Comparison of ENCODE assay signal across 12 cellular contexts in the genomic region with DNA sequence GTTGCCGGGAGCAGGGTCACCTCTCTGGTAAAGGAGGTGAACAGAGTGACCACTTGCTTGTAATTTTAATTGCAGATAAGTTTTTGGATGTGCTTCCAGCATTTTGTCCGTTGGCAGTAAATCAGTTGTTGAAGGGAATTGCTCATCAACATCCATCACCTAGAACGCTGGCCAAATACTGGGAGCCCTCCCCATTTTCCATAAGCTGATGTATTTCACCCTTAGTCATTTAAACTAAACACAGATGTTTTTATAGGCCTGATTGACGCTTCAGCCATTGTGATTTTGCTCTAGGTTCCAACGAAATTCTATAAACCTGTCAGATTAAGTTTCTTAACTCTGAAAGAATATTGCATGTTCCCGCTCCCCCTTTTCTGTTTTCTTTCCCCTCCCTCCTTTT. TPM values are rescaled to one million over a fixed set of nuclear protein-coding genes. Genes with fewer than 3 reads are reported as not detected.
DNase-seq lines count a peak whose midpoint lies in the region; ATAC-seq and TF ChIP-seq lines count a peak whose summit lies in the region.
"Had no signal": no experiment of that assay in that cellular context is flagged by ENCODE, and none has a peak within 500 bp of the region (broad histone marks: within the 10 kb centered on the region; RNA-seq: fewer than 3 reads in every experiment).

No MANE protein-coding gene starts in this region.

- H3K18ac ChIP-seq in H9 (ENCODE audit: insufficient read length, low read depth, low read length), result no peak overlapping the region

- no peak overlapping the region for H3K27ac ChIP-seq in CD8-positive, alpha-beta T cell (ENCODE audit: low read depth, low read length)
- no peak overlapping the region for H3K27ac ChIP-seq in H9 (ENCODE audit: insufficient read length, low read depth, low read length)
- H3K27ac ChIP-seq: C4-2B, epithelial cell of prostate, lower lobe of right lung had no signal

- no peak overlapping the region for H4K5ac ChIP-seq in H9 (ENCODE audit: insufficient read length, low read depth, low read length)

- peak overlapping the region; percentile 16 for H3K4me3 Mint-ChIP-seq in CD8-positive, alpha-beta T cell
- H3K4me3 Mint-ChIP-seq in H9 (peak overlapping the region; percentile 79 to 87), nephron (peak overlapping the region; percentile 81 to 88 (median 88))
- peak overlapping the region; percentile 70 to 82 for H3K4me3 Mint-ChIP-seq in effector memory CD8-positive, alpha-beta T cell

- H3K23ac ChIP-seq in H9 (ENCODE audit: insufficient read length, low read depth, low read length), result no peak overlapping the region

- H2AK5ac ChIP-seq in H9 (ENCODE audit: insufficient read length, low read length), result no peak overlapping the region

- no peak overlapping the region for H2AFZ ChIP-seq in H9 (ENCODE audit: low read length)

- no peak overlapping the region for H3K27ac Mint-ChIP-seq in CD8-positive, alpha-beta T cell
- H3K27ac Mint-ChIP-seq in H9 (no peak overlapping the region), nephron (peak overlapping the region; percentile 66 to 76 (median 66))
- no peak overlapping the region for H3K27ac Mint-ChIP-seq in effector memory CD8-positive, alpha-beta T cell
- H3K27ac Mint-ChIP-seq: activated CD4-positive, alpha-beta T cell treated with anti-CD3 and anti-CD28 coated beads for 36 hours had no signal

- DNase-seq in CD8-positive, alpha-beta T cell, result no peak
- DNase-seq in H9 (no peak), GF-D8 (lab: John Stamatoyannopoulos, UW) (no peak)
- no peak for DNase-seq in effector memory CD8-positive, alpha-beta T cell
- no peak for DNase-seq in effector CD4-positive, alpha-beta T cell
- DNase-seq: activated CD4-positive, alpha-beta T cell treated with anti-CD3 and anti-CD28 coated beads for 36 hours; lower lobe of right lung had no signal

- peak overlapping the region; percentile 90 for H3K4me2 ChIP-seq in H9 (ENCODE audit: insufficient read depth, insufficient read length, low read length)

- H3K27me3 Mint-ChIP-seq in CD8-positive, alpha-beta T cell (ENCODE audit: low read depth), result peaks cover 58% of the 10 kb centered on the region
- H3K27me3 Mint-ChIP-seq in H9 (ENCODE audit: low read depth), result peaks cover 2% of the 10 kb centered on the region
- H3K27me3 Mint-ChIP-seq in effector memory CD8-positive, alpha-beta T cell, result peaks cover 48 to 59% of the 10 kb centered on the region in 2 donors
- H3K27me3 Mint-ChIP-seq in nephron (ENCODE audit: low read depth), result peaks cover 22% of the 10 kb centered on the region

- no CpG with 5 or more reads among the region's 6 CpGs for WGBS in H9 (ENCODE audit: extremely low coverage, insufficient read length, low lambda C conversion rate)

- no peaks in the 10 kb centered on the region for H3K79me1 ChIP-seq in H9 (ENCODE audit: insufficient read depth, low read depth, low read length, poor library complexity, severe bottlenecking)

- no peak for ATAC-seq in CD8-positive, alpha-beta T cell
- no peak for ATAC-seq in effector memory CD8-positive, alpha-beta T cell (replicated peaks)
- no peak for ATAC-seq in HG03175 (IDR thresholded peaks at IDR 0.05; ENCODE audit: unreplicated experiment)
- no peak for ATAC-seq in GM18909 (IDR thresholded peaks at IDR 0.05; ENCODE audit: poor library complexity, unreplicated experiment)

- no peaks in the 10 kb centered on the region for H3K79me2 ChIP-seq in H9 (ENCODE audit: insufficient read depth, low read length)

- H2BK12ac ChIP-seq in H9 (ENCODE audit: insufficient read length, low read depth, low read length), result no peak overlapping the region

- no peaks in the 10 kb centered on the region for H4K20me1 ChIP-seq in H9 (ENCODE audit: control insufficient read depth, insufficient read depth, insufficient read length)

- H3K4me1 Mint-ChIP-seq in CD8-positive, alpha-beta T cell (ENCODE audit: low read depth), result peaks cover 22% of the 10 kb centered on the region
- H3K4me1 Mint-ChIP-seq in H9, result peaks cover 38 to 43% of the 10 kb centered on the region in 2 experiments
- peaks cover 9 to 13% of the 10 kb centered on the region in 2 donors for H3K4me1 Mint-ChIP-seq in effector memory CD8-positive, alpha-beta T cell (ENCODE audit: low read depth in 2 of 2)
- H3K4me1 Mint-ChIP-seq in nephron, result peaks cover 36% of the 10 kb centered on the region

- H3K4me1 ChIP-seq in CD8-positive, alpha-beta T cell (ENCODE audit: insufficient read depth, low read length), result peaks cover 21% of the 10 kb centered on the region
- peaks cover 2% of the 10 kb centered on the region; the same call in 1 of the 2 replicates for H3K4me1 ChIP-seq in H9 (ENCODE audit: insufficient read depth, low read length)

- H3K56ac ChIP-seq in H9 (ENCODE audit: insufficient read length, low read depth, low read length), result no peak overlapping the region

- CTCF ChIA-PET in CD8-positive, alpha-beta T cell (lab: Charles Lee), result interaction anchor here (1.6 to 2.1 kb wide), 2 partner anchors 9 to 18 kb away, joined by 4 to 10 read pairs; no protein-coding TSS in a partner anchor

- no peak overlapping the region for H2BK15ac ChIP-seq in H9 (ENCODE audit: low read depth, low read length)

- no peak overlapping the region for H3T11ph ChIP-seq in H9 (ENCODE audit: low read length)

- no peak overlapping the region for H4K91ac ChIP-seq in H9 (ENCODE audit: insufficient read length, low read depth, low read length)

- H2BK20ac ChIP-seq in H9 (ENCODE audit: low read depth, low read length, poor library complexity, severe bottlenecking), result no peak overlapping the region

- peak overlapping the region; percentile 16 for H3K9ac ChIP-seq in H9 (ENCODE audit: extremely low read depth, insufficient read length, low read length)

- H3K36me3 ChIP-seq in CD8-positive, alpha-beta T cell (ENCODE audit: insufficient read depth, low read length), result no peaks in the 10 kb centered on the region
- H3K36me3 ChIP-seq: lower lobe of right lung had no signal

- H2BK5ac ChIP-seq in H9 (ENCODE audit: insufficient read length, low read length), result no peak overlapping the region

- peaks cover 21% of the 10 kb centered on the region for H3K23me2 ChIP-seq in H9 (ENCODE audit: insufficient read length, low read depth, low read length, poor library complexity, severe bottlenecking)

- POLR2A ChIA-PET in CD8-positive, alpha-beta T cell (lab: Charles Lee), result no interaction called here

- H3K9me3 ChIP-seq in CD8-positive, alpha-beta T cell (ENCODE audit: low read length), result no peaks in the 10 kb centered on the region
- H3K9me3 ChIP-seq in H9 (ENCODE audit: control insufficient read depth, low read depth, low read length), result no peaks in the 10 kb centered on the region
- H3K9me3 ChIP-seq: lower lobe of right lung had no signal

- no peak overlapping the region for H4K8ac ChIP-seq in H9 (replicated peaks; ENCODE audit: insufficient read length, low read depth, low read length)

- H3K14ac ChIP-seq in H9 (ENCODE audit: insufficient read depth, low read length), result no peak overlapping the region

- H3K36me3 Mint-ChIP-seq in CD8-positive, alpha-beta T cell, result no peaks in the 10 kb centered on the region
- H3K36me3 Mint-ChIP-seq in H9 (ENCODE audit: insufficient read depth in 1 of 3, low read depth in 3 of 3) (no peaks in the 10 kb centered on the region; a peak in 1 of 7 replicates), nephron (ENCODE audit: low read depth) (no peaks in the 10 kb centered on the region)
- no peaks in the 10 kb centered on the region for H3K36me3 Mint-ChIP-seq in effector memory CD8-positive, alpha-beta T cell (ENCODE audit: insufficient read depth)

- no peak for TF ChIP-seq CTCF in CD8-positive, alpha-beta T cell (IDR thresholded peaks at IDR 0.05)
- TF ChIP-seq CTCF in H9 (conservative IDR thresholded peaks at IDR 0.05), result no peak
- TF ChIP-seq CTCF in nephron (IDR thresholded peaks at IDR 0.05; ENCODE audit: unreplicated experiment in 3 of 3), result no peak

- H3K27me3 ChIP-seq in CD8-positive, alpha-beta T cell (ENCODE audit: insufficient read depth, low read length), result peaks cover 10% of the 10 kb centered on the region
- H3K27me3 ChIP-seq in H9 (ENCODE audit: insufficient read depth, low read length), result no peaks in the 10 kb centered on the region; the same call in 1 of the 2 replicates

- H2BK120ac ChIP-seq in H9 (ENCODE audit: low read depth, low read length, poor library complexity, severe bottlenecking), result no peak overlapping the region

- no peaks in the 10 kb centered on the region for H3K9me3 Mint-ChIP-seq in CD8-positive, alpha-beta T cell
- H3K9me3 Mint-ChIP-seq in H9, result no peaks in the 10 kb centered on the region
- H3K9me3 Mint-ChIP-seq in effector memory CD8-positive, alpha-beta T cell, result no peaks in the 10 kb centered on the region
- no peaks in the 10 kb centered on the region for H3K9me3 Mint-ChIP-seq in nephron

- intact Hi-C loops in CD8-positive, alpha-beta T cell (cut with DNase I, micrococcal nuclease), result no loop called here

- no peak overlapping the region for H3K4me3 ChIP-seq in CD8-positive, alpha-beta T cell (ENCODE audit: low read depth, low read length)

- no peak overlapping the region for H3K4ac ChIP-seq in H9 (ENCODE audit: low read depth, low read length)

RNA-seq across cellular contexts. Expression of a gene that starts 1.0 kb away (rescaled TPM):
- total RNA-seq in CD8-positive, alpha-beta T cell, result under 1 TPM; 0.27 to 0.44 TPM
- total RNA-seq in H9 (2021), result 38.4 and 41.3 TPM in 2 replicates
- total RNA-seq: activated CD4-positive, alpha-beta T cell treated with anti-CD3 and anti-CD28 coated beads for 36 hours had no signal

Comparison
In these comparisons a context has a peak if more than half of its experiments do, and no peak if none do; other contexts are left out.
1. H3K27ac Mint-ChIP-seq: peak in nephron (3 of 3); none in CD8-positive, alpha-beta T cell (single experiment), H9 (0 of 3) and effector memory CD8-positive, alpha-beta T cell (0 of 2).
2. H3K4me3 Mint-ChIP-seq: peak in every context shown above with its lines; median percentile 88 in nephron; 83 in H9; 76 in effector memory CD8-positive, alpha-beta T cell; 16 in CD8-positive, alpha-beta T cell.
3. RNA of a gene that starts 1.0 kb away (total RNA-seq): 38.4 to 41.3 TPM in H9; 0.27 to 0.44 TPM in CD8-positive, alpha-beta T cell; every median in the first group is over 10 times any median in the second.